ENCODE assay signal across 12 cellular contexts in the genomic region with DNA sequence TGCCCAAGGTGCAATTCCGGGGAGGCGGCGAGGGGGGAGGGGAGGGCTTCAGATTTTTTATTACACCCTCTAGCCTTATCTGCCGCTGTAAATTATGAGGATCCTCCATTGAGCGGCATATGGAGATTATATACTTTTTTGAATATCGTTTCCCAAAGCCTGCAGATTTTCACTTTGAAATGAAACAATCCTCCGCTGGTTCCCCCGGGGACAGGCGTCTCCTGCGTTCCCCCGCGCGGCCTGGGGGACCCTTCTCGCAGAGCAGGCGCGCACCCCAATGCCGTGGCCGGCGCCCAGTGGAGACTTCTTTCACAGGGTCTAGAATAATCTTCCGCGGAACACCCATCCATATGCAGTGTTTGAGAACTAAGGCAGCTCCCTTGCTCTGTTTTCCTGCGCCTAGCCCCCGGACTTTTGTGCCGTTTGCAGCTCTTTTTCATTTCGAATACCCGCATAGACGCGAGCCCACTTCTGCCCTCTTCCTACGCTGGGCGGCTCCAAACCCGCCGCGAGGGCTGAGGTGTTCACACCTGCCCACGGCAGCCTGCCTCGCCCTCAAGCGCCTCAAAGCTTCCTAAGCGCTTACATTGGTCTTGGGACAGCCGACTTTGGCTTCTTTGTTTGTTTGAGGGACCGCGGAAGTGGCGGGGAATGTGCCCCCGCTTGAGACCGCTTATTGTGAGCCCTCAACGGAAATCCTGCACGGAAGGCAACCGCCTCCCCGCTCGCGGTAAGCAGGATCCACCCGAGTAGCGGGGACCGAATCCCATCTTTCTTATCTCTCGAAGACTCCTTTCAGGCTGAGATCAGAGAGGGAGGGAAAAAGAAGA. TPM values are rescaled to one million over a fixed set of nuclear protein-coding genes. Genes with fewer than 3 reads are reported as not detected.
A peak's percentile ranks its signal among the peaks of the same experiment; 100 is the strongest.
DNase-seq lines count a peak whose midpoint lies in the region; ATAC-seq, FAIRE-seq and TF ChIP-seq lines count a peak whose summit lies in the region.
"Had no signal": no experiment of that assay in that cellular context is flagged by ENCODE, and none has a peak within 500 bp of the region (broad histone marks: within the 10 kb centered on the region; RNA-seq: fewer than 3 reads in every experiment).

No MANE protein-coding gene starts in this region.

- no peak for DNase-seq in activated naive CD4-positive, alpha-beta T cell treated with anti-CD3 and anti-CD28 coated beads, Interleukin-2, amount 10 ng/mL, durations not matched to agents 7 days and 5 days
- DNase-seq in activated naive CD4-positive, alpha-beta T cell treated with Interleukin-2 at 50 U/mL for 16 hours: no peak
- DNase-seq in GM12878 (ENCODE audit: low read depth, low spot score) (no peak), testis (no peak), NCI-H146 (lab: John Stamatoyannopoulos, UW) (no peak), amygdala (lab: John Stamatoyannopoulos, UW) (no peak), SKM-1 (lab: John Stamatoyannopoulos, UW; ENCODE audit: unreplicated experiment) (no peak)
- DNase-seq: activated CD4-positive, CD25-positive, alpha-beta regulatory T cell treated with anti-CD3 and anti-CD28 coated beads, Interleukin-2, amount 50 U/mL, for 72 hours; NCI-H1092 treated with DMSO at 0.1 percent for 48 hours had no signal

- H3K27me3 ChIP-seq in GM12878 (replicated peaks in 1 of 2; ENCODE audit: control insufficient read depth in 2 of 2, insufficient read depth in 2 of 2, low read length in 1 of 2): peaks cover 13 to 50% of the 10 kb centered on the region in 2 experiments
- H3K27me3 ChIP-seq in muscle layer of duodenum (ENCODE audit: low read depth, low read length): peaks cover 62% of the 10 kb centered on the region
- H3K27me3 ChIP-seq in testis: no peaks in the 10 kb centered on the region

- H3K4me3 ChIP-seq in GM12878: no peak overlapping the region
- peak overlapping the region; percentile 31 to 62 for H3K4me3 ChIP-seq in muscle layer of duodenum (ENCODE audit: low read depth in 1 of 2, low read length in 2 of 2)
- peak overlapping the region; percentile 4 to 51 for H3K4me3 ChIP-seq in testis

- TF ChIP-seq POLR2A in GM12878 (IDR thresholded peaks at IDR 0.05; ENCODE audit: low read depth, low read length): no peak
- TF ChIP-seq POLR2A in testis (IDR thresholded peaks at IDR 0.05): no peak

- POLR2A ChIA-PET in GM12878 (lab: Charles Lee): no interaction called here

- no peak for TF ChIP-seq EP300 in GM12878 (IDR thresholded peaks at IDR 0.05; ENCODE audit: borderline replicate concordance in 1 of 2, control insufficient read depth in 1 of 2, low read depth in 2 of 2, low read length in 2 of 2)

- RAD21 ChIA-PET in GM12878 (lab: Charles Lee; ENCODE audit: unreplicated experiment): no interaction called here

- no peak overlapping the region for H3K4me3 Mint-ChIP-seq in activated naive CD4-positive, alpha-beta T cell treated with anti-CD3 and anti-CD28 coated beads, Interleukin-2, amount 10 ng/mL, durations not matched to agents 7 days and 5 days

- H3K4me1 ChIP-seq in GM12878 (ENCODE audit: control insufficient read depth, insufficient read depth, low read length) (no peaks in the 10 kb centered on the region), muscle layer of duodenum (ENCODE audit: control insufficient read depth in 1 of 2, insufficient read depth in 2 of 2, low read length in 2 of 2) (peaks cover 0 to 52% of the 10 kb centered on the region in 2 donors), testis (peaks cover 9% of the 10 kb centered on the region)

- peaks cover 9% of the 10 kb centered on the region for H3K36me3 Mint-ChIP-seq in activated naive CD4-positive, alpha-beta T cell treated with anti-CD3 and anti-CD28 coated beads, Interleukin-2, amount 10 ng/mL, durations not matched to agents 7 days and 5 days

- SMC1A ChIA-PET in GM12878 (lab: Charles Lee; ENCODE audit: uncharacterized antibody, unreplicated experiment): no interaction called here

- BruUV-seq in GM12878 (replicated peaks; lab: Mats Ljungman, UMichigan): no TSS peak

- no peak overlapping the region for H3K9ac ChIP-seq in GM12878 (ENCODE audit: control insufficient read depth, insufficient read depth, low read length)

- no peaks in the 10 kb centered on the region for H3K79me2 ChIP-seq in GM12878 (ENCODE audit: control insufficient read depth, insufficient read depth, low read length)

- FAIRE-seq in GM12878 (lab: Jason Lieb, UNC): no peak
- FAIRE-seq: GM12892 had no signal

- H4K20me1 ChIP-seq in GM12878 (ENCODE audit: control insufficient read depth, insufficient read depth): no peaks in the 10 kb centered on the region

- H3K36me3 ChIP-seq in GM12878 (ENCODE audit: control insufficient read depth in 2 of 2, insufficient read depth in 2 of 2, low read length in 1 of 2) (no peaks in the 10 kb centered on the region), muscle layer of duodenum (ENCODE audit: control insufficient read depth in 1 of 2, insufficient read depth in 2 of 2, low read length in 2 of 2) (no peaks in the 10 kb centered on the region), testis (ENCODE audit: low read depth, missing control alignments) (no peaks in the 10 kb centered on the region)

- CTCF ChIA-PET in activated naive CD4-positive, alpha-beta T cell treated with anti-CD3 and anti-CD28 coated beads, Interleukin-2, amount 10 ng/mL, durations not matched to agents 7 days and 5 days (lab: Charles Lee): no interaction called here
- CTCF ChIA-PET in GM12878 (lab: Yijun Ruan, JAX): no interaction called here

- no peak for ATAC-seq in GM12878

- intact Hi-C loops in GM12878 (cut with micrococcal nuclease; ENCODE audit: unreplicated experiment): no loop called here
- intact Hi-C loops in testis (cut with DNase I; ENCODE audit: low total_unique reads): no loop called here

- no peak overlapping the region for H3K4me2 ChIP-seq in GM12878 (ENCODE audit: control insufficient read depth, insufficient read depth)

- H3K27ac Mint-ChIP-seq in activated naive CD4-positive, alpha-beta T cell treated with anti-CD3 and anti-CD28 coated beads, Interleukin-2, amount 10 ng/mL, durations not matched to agents 7 days and 5 days: peak overlapping the region; percentile 60

- no peak overlapping the region for H3K27ac ChIP-seq in GM12878 (ENCODE audit: control insufficient read depth, insufficient read depth)
- H3K27ac ChIP-seq in muscle layer of duodenum (ENCODE audit: low read length): no peak overlapping the region
- H3K27ac ChIP-seq in testis: no peak overlapping the region
- H3K27ac ChIP-seq: C4-2B had no signal

- H3K9me3 ChIP-seq in GM12878 (replicated peaks; ENCODE audit: control insufficient read depth, insufficient read depth, low read length): no peaks in the 10 kb centered on the region; the same call in 2 of the 3 replicates
- H3K9me3 ChIP-seq in muscle layer of duodenum (ENCODE audit: control insufficient read depth in 1 of 2, low read length in 2 of 2): no peaks in the 10 kb centered on the region
- H3K9me3 ChIP-seq in testis: no peaks in the 10 kb centered on the region

- WGBS in GM12878 (ENCODE audit: insufficient coverage, insufficient replicate concordance, low lambda C conversion rate, missing lambda C conversion rate): 41% methylated on average over 50 of the region's 53 CpGs
- WGBS in testis, 2 donors: 1 to 2% methylated on average over 53 of the region's 53 CpGs

- no peaks in the 10 kb centered on the region for H3K9me3 Mint-ChIP-seq in activated naive CD4-positive, alpha-beta T cell treated with anti-CD3 and anti-CD28 coated beads, Interleukin-2, amount 10 ng/mL, durations not matched to agents 7 days and 5 days

- H2AFZ ChIP-seq in GM12878 (ENCODE audit: control insufficient read depth, low read depth, low read length): no peak overlapping the region

- in situ Hi-C loops in GM12878 (cut with MboI): loop anchor here (25.0 kb wide), 1 partner anchor 1166 kb away; a partner anchor contains a TSS

- H3K27me3 Mint-ChIP-seq in activated naive CD4-positive, alpha-beta T cell treated with anti-CD3 and anti-CD28 coated beads, Interleukin-2, amount 10 ng/mL, durations not matched to agents 7 days and 5 days: peaks cover 72% of the 10 kb centered on the region

- no peak for TF ChIP-seq RAD21 in GM12878 (IDR thresholded peaks at IDR 0.05; ENCODE audit: insufficient read depth, low read depth, low read length)

- H3K4me1 Mint-ChIP-seq in activated naive CD4-positive, alpha-beta T cell treated with anti-CD3 and anti-CD28 coated beads, Interleukin-2, amount 10 ng/mL, durations not matched to agents 7 days and 5 days: peaks cover 10% of the 10 kb centered on the region

- TF ChIP-seq CTCF in GM12878 (IDR thresholded peaks at IDR 0.05 in 2 of 3, conservative IDR thresholded peaks at IDR 0.05 in 1 of 3; ENCODE audit: control insufficient read depth in 2 of 3, extremely low read depth in 1 of 3, insufficient read depth in 1 of 3, low read depth in 3 of 3, low read length in 3 of 3) (no peak), testis (IDR thresholded peaks at IDR 0.05) (no peak)

TF ChIP-seq in GM12878, 131 proteins besides CTCF, POLR2A, EP300 and RAD21:
- TF ChIP-seq JUNB (IDR thresholded peaks at IDR 0.05) (no peak), SUZ12 (IDR thresholded peaks at IDR 0.05; ENCODE audit: unreplicated experiment) (peak; percentile 23), CHD1 (IDR thresholded peaks at IDR 0.05; ENCODE audit: low read depth, low read length) (no peak), NR2F1 (conservative IDR thresholded peaks at IDR 0.05) (no peak), SRF (IDR thresholded peaks at IDR 0.05; ENCODE audit: low read depth in 2 of 2, low read length in 2 of 2) (no peak)

RNA-seq across cellular contexts. Expression of a gene that starts 7.5 kb away (rescaled TPM):
- not detected in 2 replicates for total RNA-seq in GM12878 (2013; cell fraction: nucleolus; rRNA removed)
- total RNA-seq in GM12878 (2014; rRNA removed) (0.11 TPM in 1 of 2 replicates, not detected in the other), GM12878 (2014; rRNA removed; fragmentation: Illumina TruSeq; extraction: Trizol) (not detected in 2 replicates), GM12878 (2021) (not detected in 2 replicates), testis (not detected)
- polyA plus RNA-seq in GM12878 (2011; ENCODE audit: low read depth): not detected
- polyA plus RNA-seq in GM12878 (2011; rRNA removed) (not detected in 2 replicates), GM12878 (2014; fragmentation: Illumina TruSeq; extraction: Trizol) (not detected in 2 replicates), GM12878 (2014; fragmentation: Nextera tagmentation; extraction: Ambion mirVana) (not detected), GM12878 (2014; rRNA removed) (not detected in 2 replicates), GM12878 (2016; fragmentation: Nextera tagmentation; extraction: Ambion mirVana) (not detected), testis (ENCODE audit: insufficient read depth, low read depth, low replicate concordance) (not detected)
- not detected in 2 replicates for polyA plus RNA-seq in GM12878 (2011; cell fraction: cytosol; rRNA removed)
- not detected in 2 replicates for polyA plus RNA-seq in GM12878 (2011; cell fraction: nucleus; rRNA removed)
- not detected in 2 replicates for polyA plus RNA-seq in GM12878 (2012)
- polyA minus RNA-seq in GM12878 (2011; rRNA and poly(A)+ RNA removed): not detected in 2 replicates
- polyA minus RNA-seq in GM12878 (2011; cell fraction: cytosol; rRNA and poly(A)+ RNA removed): not detected in 2 replicates
- polyA minus RNA-seq in GM12878 (2011; cell fraction: nucleus; rRNA and poly(A)+ RNA removed): not detected in 2 replicates
